Comparison of ENCODE assay signal across 16 cellular contexts in genomic region chr11:12329169-12329568, GRCh38. TPM values are rescaled to one million over a fixed set of nuclear protein-coding genes. Genes with fewer than 3 reads are reported as not detected.
DNase-seq lines count a peak whose midpoint lies in the region; ATAC-seq and TF ChIP-seq lines count a peak whose summit lies in the region.
"Had no signal": no experiment of that assay in that cellular context is flagged by ENCODE, and none has a peak within 500 bp of the region (broad histone marks: within the 10 kb centered on the region; RNA-seq: fewer than 3 reads in every experiment).

No MANE protein-coding gene starts in this region.

- H3K4me1 ChIP-seq in BE2C (peaks cover 18% of the 10 kb centered on the region), Karpas-422 (ENCODE audit: low read length) (peaks cover 65% of the 10 kb centered on the region), rectal smooth muscle tissue (ENCODE audit: control insufficient read depth, insufficient read depth, low read length) (peaks cover 28% of the 10 kb centered on the region), right atrium auricular region (peaks cover 0 to 7% of the 10 kb centered on the region in 2 donors)
- H3K4me1 ChIP-seq: BLaER1 treated with 17β-estradiol and CSF1 and Interleukin-3, amounts not matched to agents 10 nM and 100 nM had no signal

- no peak overlapping the region for H3K4me3 ChIP-seq in BE2C (ENCODE audit: low read depth, low read length)
- H3K4me3 ChIP-seq in Karpas-422 (ENCODE audit: low read length) = no peak overlapping the region
- no peak overlapping the region for H3K4me3 ChIP-seq in rectal smooth muscle tissue (ENCODE audit: low read length)
- no peak overlapping the region for H3K4me3 ChIP-seq in right atrium auricular region
- H3K4me3 ChIP-seq: A549; BLaER1 treated with 17β-estradiol and CSF1 and Interleukin-3, amounts not matched to agents 10 nM and 100 nM had no signal

- no peaks in the 10 kb centered on the region for H3K9me2 ChIP-seq in Karpas-422 (replicated peaks; ENCODE audit: insufficient read depth, low read length)
- H3K9me2 ChIP-seq: SK-N-SH had no signal

- peaks cover 10% of the 10 kb centered on the region for H3K36me3 ChIP-seq in BE2C
- no peaks in the 10 kb centered on the region; the same call in 1 of the 2 replicates for H3K36me3 ChIP-seq in Karpas-422 (ENCODE audit: insufficient read depth, low read length)
- H3K36me3 ChIP-seq in rectal smooth muscle tissue (ENCODE audit: control insufficient read depth, insufficient read depth, low read length) = no peaks in the 10 kb centered on the region
- no peaks in the 10 kb centered on the region for H3K36me3 ChIP-seq in right atrium auricular region
- H3K36me3 ChIP-seq: BLaER1 treated with 17β-estradiol and CSF1 and Interleukin-3, amounts not matched to agents 10 nM and 100 nM had no signal

- H4K20me1 ChIP-seq in Karpas-422 (ENCODE audit: insufficient read depth, low read depth, low read length) = no peaks in the 10 kb centered on the region
- H4K20me1 ChIP-seq: BLaER1 treated with 17β-estradiol and CSF1 and Interleukin-3, amounts not matched to agents 10 nM and 100 nM had no signal

- no peak overlapping the region for H2AFZ ChIP-seq in Karpas-422 (ENCODE audit: low read length)

- no peaks in the 10 kb centered on the region for H3K9me3 ChIP-seq in BE2C
- H3K9me3 ChIP-seq in Karpas-422 (ENCODE audit: low read length) = no peaks in the 10 kb centered on the region
- H3K9me3 ChIP-seq in right atrium auricular region = no peaks in the 10 kb centered on the region
- H3K9me3 ChIP-seq: A549; BLaER1 treated with 17β-estradiol and CSF1 and Interleukin-3, amounts not matched to agents 10 nM and 100 nM; SK-N-SH had no signal

- H3K4me2 ChIP-seq in Karpas-422 (ENCODE audit: low read depth, low read length, poor library complexity, severe bottlenecking) = peak overlapping the region; percentile 4
- H3K4me2 ChIP-seq: A549; BLaER1 treated with 17β-estradiol and CSF1 and Interleukin-3, amounts not matched to agents 10 nM and 100 nM; SK-N-SH had no signal

- H3K9ac ChIP-seq in Karpas-422 (ENCODE audit: low read length) (no peak overlapping the region), rectal smooth muscle tissue (ENCODE audit: low read length) (no peak overlapping the region)
- H3K9ac ChIP-seq: BLaER1 treated with 17β-estradiol and CSF1 and Interleukin-3, amounts not matched to agents 10 nM and 100 nM; SK-N-SH had no signal

- no peak for ATAC-seq in GM21576 (IDR thresholded peaks at IDR 0.05; ENCODE audit: unreplicated experiment)
- ATAC-seq in GM21717 (IDR thresholded peaks at IDR 0.05; ENCODE audit: unreplicated experiment) = no peak
- ATAC-seq: A549 had no signal

- no peaks in the 10 kb centered on the region for H3K27me3 ChIP-seq in BE2C
- H3K27me3 ChIP-seq in Karpas-422 (ENCODE audit: low read length) = no peaks in the 10 kb centered on the region
- no peaks in the 10 kb centered on the region for H3K27me3 ChIP-seq in rectal smooth muscle tissue (ENCODE audit: control insufficient read depth, insufficient read depth, low read length)
- no peaks in the 10 kb centered on the region for H3K27me3 ChIP-seq in right atrium auricular region
- H3K27me3 ChIP-seq: BLaER1 treated with 17β-estradiol and CSF1 and Interleukin-3, amounts not matched to agents 10 nM and 100 nM had no signal

- DNase-seq in BE2C = peak; percentile 6
- DNase-seq in Karpas-422 = no peak
- DNase-seq in inferior parietal cortex (ENCODE audit: extremely low spot score) = peak; percentile 49
- DNase-seq in NOMO-1 treated with dmso at 0.1 percent for 144 hours (lab: John Stamatoyannopoulos, UW; ENCODE audit: unreplicated experiment) = no peak
- no peak for DNase-seq in right atrium auricular region (ENCODE audit: low spot score)
- DNase-seq: H9, NCI-H146, NCI-H2029 treated with DMSO at 0.1 percent for 48 hours, NCI-H774, SHP77, SK-N-SH had no signal

- H3K79me2 ChIP-seq in Karpas-422 (ENCODE audit: low read length) = no peaks in the 10 kb centered on the region

- TF ChIP-seq CTCF in BE2C (IDR thresholded peaks at IDR 0.05; ENCODE audit: low read depth, low read length) (no peak), right atrium auricular region (IDR thresholded peaks at IDR 0.05) (no peak)

- H3K27ac ChIP-seq in Karpas-422 (ENCODE audit: low read length) (peak overlapping the region; percentile 42), rectal smooth muscle tissue (ENCODE audit: low read depth, low read length) (peak overlapping the region; percentile 92), right atrium auricular region (no peak overlapping the region)
- H3K27ac ChIP-seq: A549; BLaER1 treated with 17β-estradiol and CSF1 and Interleukin-3, amounts not matched to agents 10 nM and 100 nM had no signal

RNA-seq across cellular contexts. Expression of gene PARVA, which starts 48.2 kb away (rescaled TPM):
- 60.0 TPM for polyA plus RNA-seq in BE2C (2012; ENCODE audit: insufficient read depth, insufficient read length, low read depth)
- not detected in 2 replicates for total RNA-seq in Karpas-422 (2014; rRNA removed; shearing (Covaris generic); ENCODE audit: low replicate concordance)
- 10 to 100 TPM; 55.9 to 58.1 TPM for total RNA-seq in right atrium auricular region

Comparison
In these comparisons a context has a peak if more than half of its experiments do, and no peak if none do; other contexts are left out.
1. DNase-seq: peak in BE2C (single experiment) and inferior parietal cortex (single experiment); none in Karpas-422 (single experiment), NOMO-1 treated with dmso at 0.1 percent for 144 hours (single experiment) and right atrium auricular region (single experiment).
2. H3K27ac ChIP-seq: peak in Karpas-422 (single experiment) and rectal smooth muscle tissue (single experiment); none in right atrium auricular region (0 of 2).
3. RNA of gene PARVA, which starts 48.2 kb away (total RNA-seq): 55.9 to 58.1 TPM in right atrium auricular region; not detected in Karpas-422; every median in the first group is over 10 times any median in the second.